In genomic region chr17:32755045-32755805, GRCh38 we compare ENCODE assay signal across 8 cellular contexts.
DNase-seq lines count a peak whose midpoint lies in the region; TF ChIP-seq lines count a peak whose summit lies in the region.

No MANE protein-coding gene starts in this region.

- 80% methylated on average over 7 of the region's 7 CpGs for WGBS in esophagus muscularis mucosa

- intact Hi-C loops in esophagus muscularis mucosa (cut with DNase I) = loop anchor here (5.0 kb wide), 1 partner anchor 273 kb away; no protein-coding TSS in a partner anchor

- in situ Hi-C loops in SK-MEL-5 (cut with HindIII; ENCODE audit: low pct_unique_long_range_greater_than_20kb, low sequenced_read_pairs) = no loop called here

- H3K27ac ChIP-seq in esophagus muscularis mucosa (replicated peaks in 1 of 4) = no peak overlapping the region

- peaks cover 0 to 6% (median 2%) of the 10 kb centered on the region in 4 donors for H3K36me3 ChIP-seq in esophagus muscularis mucosa

- H3K27me3 ChIP-seq in esophagus muscularis mucosa = no peaks in the 10 kb centered on the region

- TF ChIP-seq POLR2A in esophagus muscularis mucosa (IDR thresholded peaks at IDR 0.05; ENCODE audit: low read depth) = no peak

- no peaks in the 10 kb centered on the region for H3K4me1 ChIP-seq in esophagus muscularis mucosa

- H3K27ac Mint-ChIP-seq in nephron progenitor cell = no peak overlapping the region

- TF ChIP-seq EP300 in esophagus muscularis mucosa (IDR thresholded peaks at IDR 0.05) = no peak

- no peaks in the 10 kb centered on the region for H3K9me3 ChIP-seq in esophagus muscularis mucosa

- H3K36me3 Mint-ChIP-seq in nephron progenitor cell (ENCODE audit: low read depth) = peaks cover 5% of the 10 kb centered on the region

- TF ChIP-seq CTCF in esophagus muscularis mucosa (IDR thresholded peaks at IDR 0.05) (peak; percentile 29 to 43 (median 38)), nephron progenitor cell (IDR thresholded peaks at IDR 0.05) (peak; percentile 39)

- no peaks in the 10 kb centered on the region for H3K27me3 Mint-ChIP-seq in nephron progenitor cell (ENCODE audit: low read depth, poor library complexity)

- H3K4me3 Mint-ChIP-seq in nephron progenitor cell = no peak overlapping the region

- H3K4me1 Mint-ChIP-seq in nephron progenitor cell = no peaks in the 10 kb centered on the region

- peak; percentile 3 for DNase-seq in GF-D8 (lab: John Stamatoyannopoulos, UW)
- DNase-seq in MV-4-11 (lab: John Stamatoyannopoulos, UW) = peak; percentile 65
- DNase-seq in SK-MEL-5 (ENCODE audit: low read depth, low spot score) = peak; percentile 90
- no peak for DNase-seq in esophagus muscularis mucosa (ENCODE audit: extremely low spot score)
- no peak for DNase-seq in nephron progenitor cell
- no peak for DNase-seq in activated gamma-delta T cell (lab: John Stamatoyannopoulos, UW)
- no peak for DNase-seq in GM19238 (ENCODE audit: insufficient read length, low spot score)
- DNase-seq in activated CD8-positive, alpha-beta memory T cell treated with anti-CD3 and anti-CD28 coated beads, Interleukin-2, amount 50 U/mL, for 4 hours = no peak

- no peak overlapping the region for H3K4me3 ChIP-seq in esophagus muscularis mucosa

- H3K9me3 Mint-ChIP-seq in nephron progenitor cell = no peaks in the 10 kb centered on the region

Comparison
In these comparisons a context has a peak if more than half of its experiments do, and no peak if none do; other contexts are left out.
1. DNase-seq: peak in GF-D8 (single experiment), MV-4-11 (single experiment) and SK-MEL-5 (single experiment); none in esophagus muscularis mucosa (single experiment), nephron progenitor cell (single experiment), activated gamma-delta T cell (single experiment), GM19238 (single experiment) and activated CD8-positive, alpha-beta memory T cell treated with anti-CD3 and anti-CD28 coated beads, Interleukin-2, amount 50 U/mL, for 4 hours (single experiment).